Comparison of ENCODE assay signal across 18 cellular contexts in the genomic region with DNA sequence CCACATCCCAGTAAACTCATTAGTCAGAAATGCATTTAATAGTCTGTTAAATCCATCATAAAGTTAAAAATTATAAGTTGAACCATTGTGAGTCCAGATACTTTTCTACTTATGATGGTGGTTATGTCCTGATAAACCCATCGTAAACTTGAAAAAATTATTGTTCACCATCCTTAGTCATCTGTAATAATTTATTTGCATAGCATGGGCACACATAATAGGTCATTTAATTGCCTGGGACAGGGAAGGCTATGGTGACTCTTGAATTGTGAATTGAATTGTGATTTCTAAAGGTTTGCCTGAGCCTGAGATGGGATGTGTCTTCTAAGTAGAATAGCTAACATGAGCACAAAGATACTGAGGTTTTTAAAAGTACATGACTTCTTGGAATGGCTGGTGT. TPM values are rescaled to one million over a fixed set of nuclear protein-coding genes. Genes with fewer than 3 reads are reported as not detected.
DNase-seq lines count a peak whose midpoint lies in the region; ATAC-seq and TF ChIP-seq lines count a peak whose summit lies in the region.
"Had no signal": no experiment of that assay in that cellular context is flagged by ENCODE, and none has a peak within 500 bp of the region (broad histone marks: within the 10 kb centered on the region; RNA-seq: fewer than 3 reads in every experiment).

No MANE protein-coding gene starts in this region.

- H2AK5ac ChIP-seq in trophoblast cell (ENCODE audit: low read length): no peak overlapping the region

- H3K27me3 ChIP-seq in trophoblast cell (ENCODE audit: insufficient read depth, low read length): no peaks in the 10 kb centered on the region
- H3K27me3 ChIP-seq in effector memory CD4-positive, alpha-beta T cell (replicated peaks; ENCODE audit: control insufficient read depth, insufficient read depth, low read length, poor library complexity, severe bottlenecking): no peaks in the 10 kb centered on the region

- peaks cover 0 to 3% of the 10 kb centered on the region in 2 experiments for H3K4me1 ChIP-seq in trophoblast cell (ENCODE audit: control insufficient read depth in 1 of 2, insufficient read depth in 2 of 2, low read length in 2 of 2)
- H3K4me1 ChIP-seq in effector memory CD4-positive, alpha-beta T cell (ENCODE audit: control insufficient read depth, insufficient read depth, low read length, poor library complexity, severe bottlenecking): no peaks in the 10 kb centered on the region
- H3K4me1 ChIP-seq: Caco-2 had no signal

- H3K9me3 ChIP-seq in trophoblast cell (ENCODE audit: insufficient read depth, low read depth, low read length) (no peaks in the 10 kb centered on the region), T-helper 17 cell (ENCODE audit: control insufficient read depth, low read length, poor library complexity, severe bottlenecking) (no peaks in the 10 kb centered on the region)
- no peaks in the 10 kb centered on the region for H3K9me3 ChIP-seq in effector memory CD4-positive, alpha-beta T cell (ENCODE audit: control insufficient read depth, low read length)
- H3K9me3 ChIP-seq: Caco-2 had no signal

- H4K8ac ChIP-seq in trophoblast cell (ENCODE audit: low read depth, low read length): no peak overlapping the region

- H4K12ac ChIP-seq in trophoblast cell (ENCODE audit: low read depth, low read length): no peak overlapping the region

- no peak overlapping the region for H2BK5ac ChIP-seq in trophoblast cell (ENCODE audit: low read depth, low read length, poor library complexity)

- no peak overlapping the region for H3K23ac ChIP-seq in trophoblast cell (ENCODE audit: low read length)

- no peak overlapping the region for H4K91ac ChIP-seq in trophoblast cell (ENCODE audit: low read depth, low read length)

- no CpG with 5 or more reads among the region's 1 CpG for WGBS in trophoblast cell (ENCODE audit: extremely low coverage, insufficient coverage, insufficient read length)

- H3K4me2 ChIP-seq in trophoblast cell (ENCODE audit: low read length): no peak overlapping the region

- ATAC-seq in GM21576 (IDR thresholded peaks at IDR 0.05; ENCODE audit: unreplicated experiment) (no peak), T-helper 17 cell (no peak)
- ATAC-seq: SK-N-SH treated with all-trans-retinoic acid at 6 μM for 48 hours had no signal

- no peak overlapping the region for H2BK120ac ChIP-seq in trophoblast cell (ENCODE audit: insufficient read depth, low read length, poor library complexity)

- TF ChIP-seq CTCF in HFFc6 (IDR thresholded peaks at IDR 0.05): no peak
- TF ChIP-seq CTCF in brain (conservative IDR thresholded peaks at IDR 0.05): no peak

- H3K18ac ChIP-seq in trophoblast cell (ENCODE audit: low read length): no peak overlapping the region

- no peaks in the 10 kb centered on the region for H3K79me2 ChIP-seq in trophoblast cell (ENCODE audit: control insufficient read depth, insufficient read depth, low read length, poor library complexity)

- H3K4ac ChIP-seq in trophoblast cell (ENCODE audit: low read depth, low read length): peak overlapping the region; percentile 62

- no peaks in the 10 kb centered on the region for H3K79me1 ChIP-seq in trophoblast cell (ENCODE audit: low read length)

- H3K4me3 ChIP-seq in trophoblast cell (ENCODE audit: low read depth, low read length): no peak overlapping the region
- H3K4me3 ChIP-seq in effector memory CD4-positive, alpha-beta T cell (ENCODE audit: insufficient read depth, low read depth, low read length, poor library complexity, severe bottlenecking): no peak overlapping the region

- H3K27me3 Mint-ChIP-seq in HFFc6 (ENCODE audit: insufficient read depth) (no peaks in the 10 kb centered on the region; the same call in none of the 2 replicates), brain (peaks cover 4% of the 10 kb centered on the region), T-helper 17 cell (no peaks in the 10 kb centered on the region)

- no peak overlapping the region for H2BK12ac ChIP-seq in trophoblast cell (ENCODE audit: low read length)

- H3K4me3 Mint-ChIP-seq in HFFc6 (no peak overlapping the region), brain (peak overlapping the region in 1 of 5 experiments; percentile 13), T-helper 17 cell (no peak overlapping the region)
- H3K4me3 Mint-ChIP-seq: H9 had no signal

- DNase-seq in EH (ENCODE audit: low read depth): peak; percentile 18
- no peak for DNase-seq in HFFc6
- no peak for DNase-seq in trophoblast cell
- DNase-seq in T-helper 17 cell: no peak
- no peak for DNase-seq in effector memory CD4-positive, alpha-beta T cell
- DNase-seq: Caco-2, H9, KBM-7, NCI-H1048, NCI-H146, NCI-H2081 treated with DMSO at 0.1 percent for 48 hours, NCI-H510A, NCI-H82, SHP77 had no signal

- H3K14ac ChIP-seq in trophoblast cell (ENCODE audit: low read length): no peak overlapping the region

- no peak overlapping the region for H3K9ac ChIP-seq in trophoblast cell (ENCODE audit: low read length)

- H3K9me3 Mint-ChIP-seq in HFFc6 (no peaks in the 10 kb centered on the region), brain (peaks cover 12 to 29% (median 26%) of the 10 kb centered on the region in 5 experiments)

- no peak overlapping the region for H3K27ac ChIP-seq in trophoblast cell (ENCODE audit: low read depth, low read length)
- no peak overlapping the region for H3K27ac ChIP-seq in effector memory CD4-positive, alpha-beta T cell (ENCODE audit: insufficient read depth, low read length, poor library complexity, severe bottlenecking)
- H3K27ac ChIP-seq: C4-2B had no signal

- no peak overlapping the region for H2AFZ ChIP-seq in trophoblast cell (ENCODE audit: insufficient read depth, low read length, poor library complexity)

- H3K27ac Mint-ChIP-seq in HFFc6: peak overlapping the region; percentile 76; the same call in 1 of the 2 replicates
- H3K27ac Mint-ChIP-seq in brain: peak overlapping the region in 3 of 5 experiments; percentile 1 to 12 (median 10)
- H3K27ac Mint-ChIP-seq in T-helper 17 cell: no peak overlapping the region
- H3K27ac Mint-ChIP-seq: H9 had no signal

- H3K36me3 Mint-ChIP-seq in HFFc6 (ENCODE audit: low read depth) (peaks cover 31% of the 10 kb centered on the region; the same call in 1 of the 2 replicates), brain (peaks cover 71% of the 10 kb centered on the region), T-helper 17 cell (ENCODE audit: low read depth) (peaks cover 2% of the 10 kb centered on the region)

- H3K4me1 Mint-ChIP-seq in HFFc6 (ENCODE audit: low read depth) (peaks cover 51% of the 10 kb centered on the region), brain (peaks cover 37% of the 10 kb centered on the region), T-helper 17 cell (peaks cover 29% of the 10 kb centered on the region)

- no peaks in the 10 kb centered on the region for H3K36me3 ChIP-seq in trophoblast cell (ENCODE audit: control insufficient read depth in 1 of 2, insufficient read depth in 2 of 2, low read length in 2 of 2)
- H3K36me3 ChIP-seq in effector memory CD4-positive, alpha-beta T cell (ENCODE audit: control insufficient read depth, insufficient read depth, low read length): no peaks in the 10 kb centered on the region

RNA-seq across cellular contexts. Expression of a gene that starts 21.5 kb away (rescaled TPM):
- total RNA-seq in HFFc6 (2021; fragmentation: NEBNext Ultra II Directional; extraction: Animal tissue kit (Norgen Biotek cat#: 25700)): 10 to 100 TPM; 16.0 to 23.6 (median 19.2) TPM
- 6.0 TPM for polyA plus RNA-seq in brain (ENCODE audit: insufficient read depth, low read depth, low replicate concordance)
- 12.3 and 13.2 TPM in 2 replicates for polyA plus RNA-seq in trophoblast cell (2013)
- 10 to 100 TPM; 40.7 to 48.0 TPM for total RNA-seq in T-helper 17 cell
